In genomic region chr7:78367280-78367773, GRCh38 we compare ENCODE assay signal across 20 cellular contexts.
DNase-seq lines count a peak whose midpoint lies in the region; ATAC-seq, FAIRE-seq and TF ChIP-seq lines count a peak whose summit lies in the region.
"Had no signal": no experiment of that assay in that cellular context is flagged by ENCODE, and none has a peak within 500 bp of the region (broad histone marks: within the 10 kb centered on the region; RNA-seq: fewer than 3 reads in every experiment).

No MANE protein-coding gene starts in this region.

- TF ChIP-seq EP300 in K562 (IDR thresholded peaks at IDR 0.05; ENCODE audit: low read length) = no peak

- POLR2A ChIA-PET in K562 (lab: Yijun Ruan, JAX) = no interaction called here

- ATAC-seq in K562 (no peak), mucosa of descending colon (peak; percentile 62)
- ATAC-seq: GM12878 had no signal

- no peaks in the 10 kb centered on the region for H3K79me2 ChIP-seq in K562 (ENCODE audit: control insufficient read depth, insufficient read depth, low read length)

- no peak for TF ChIP-seq POLR2A in K562 (conservative IDR thresholded peaks at IDR 0.05)

- no peak overlapping the region for H3K27ac ChIP-seq in K562 (ENCODE audit: extremely low read depth, low read depth, low read length)
- no peak overlapping the region for H3K27ac ChIP-seq in brain microvascular endothelial cell
- H3K27ac ChIP-seq: BLaER1 had no signal

- no peak overlapping the region for H2AFZ ChIP-seq in K562 (ENCODE audit: low read depth, low read length)

- DNase-seq in NCI-H69 (lab: John Stamatoyannopoulos, UW) = peak; percentile 32
- DNase-seq in K562 (ENCODE audit: extremely low read depth in 1 of 4, low spot score in 3 of 4) = no peak
- DNase-seq in mucosa of descending colon = no peak
- DNase-seq in GF-D8 (lab: John Stamatoyannopoulos, UW) = no peak
- no peak for DNase-seq in brain microvascular endothelial cell
- DNase-seq: 8988T; ACHN; BE2C; C1 segment of cervical spinal cord; CD4-positive, alpha-beta memory T cell; CD4-positive, CD25-positive, alpha-beta regulatory T cell; CD8-positive, alpha-beta memory T cell; COR-L47; DMS79 treated with DMSO at 0.1 percent for 48 hours had no signal

- in situ Hi-C loops in K562 (cut with MboI) (no loop called here), brain microvascular endothelial cell (cut with HindIII; ENCODE audit: low pct_ligation_motif_present, low sequenced_read_pairs) (no loop called here)

- WGBS in K562 (ENCODE audit: insufficient coverage, low coverage, missing lambda C conversion rate) = 0% methylated on average over 5 of the region's 5 CpGs

- H4K20me1 ChIP-seq in K562 (replicated peaks; ENCODE audit: control insufficient read depth, insufficient read depth, low read length) = no peaks in the 10 kb centered on the region
- H4K20me1 ChIP-seq: BLaER1 had no signal

- no peak for FAIRE-seq in K562 (lab: Jason Lieb, UNC)
- FAIRE-seq: A204.1, G401.6, GM12878, GM12892, GM18507 had no signal

- H3K27me3 ChIP-seq in K562 (ENCODE audit: control insufficient read depth in 2 of 2, insufficient read depth in 2 of 2, low read length in 2 of 2) = no peaks in the 10 kb centered on the region
- no peaks in the 10 kb centered on the region for H3K27me3 ChIP-seq in brain microvascular endothelial cell (replicated peaks)
- H3K27me3 ChIP-seq: BLaER1 had no signal

- TF ChIP-seq CTCF in K562 (IDR thresholded peaks at IDR 0.05 in 2 of 3, conservative IDR thresholded peaks at IDR 0.05 in 1 of 3; ENCODE audit: insufficient read depth in 2 of 3, low read depth in 1 of 3, low read length in 3 of 3) (no peak), mucosa of descending colon (IDR thresholded peaks at IDR 0.05) (no peak), brain microvascular endothelial cell (IDR thresholded peaks at IDR 0.05; ENCODE audit: low read depth, low read length, missing control alignments) (no peak)

- no peaks in the 10 kb centered on the region for H3K9me1 ChIP-seq in K562 (ENCODE audit: control insufficient read depth, insufficient read depth, low read length)

- H3K36me3 ChIP-seq in K562 (ENCODE audit: control insufficient read depth, insufficient read depth, low read length) (no peaks in the 10 kb centered on the region), mucosa of descending colon (ENCODE audit: low read depth) (no peaks in the 10 kb centered on the region), brain microvascular endothelial cell (replicated peaks) (no peaks in the 10 kb centered on the region)
- H3K36me3 ChIP-seq: BE2C, BLaER1 had no signal

- CTCF ChIA-PET in K562 (lab: Yijun Ruan, JAX; ENCODE audit: low intra/inter-chr PET ratio) = no interaction called here

- H3K4me1 ChIP-seq in K562 (replicated peaks in 1 of 2; ENCODE audit: control insufficient read depth in 2 of 2, insufficient read depth in 2 of 2, low read length in 2 of 2) = no peaks in the 10 kb centered on the region
- H3K4me1 ChIP-seq in mucosa of descending colon (ENCODE audit: low read depth) = no peaks in the 10 kb centered on the region
- H3K4me1 ChIP-seq: BE2C, BLaER1 had no signal

- no peak overlapping the region for H3K9ac ChIP-seq in K562 (ENCODE audit: insufficient read depth in 1 of 2, low read depth in 2 of 2, low read length in 2 of 2)
- H3K9ac ChIP-seq: BLaER1 had no signal

- H3K4me2 ChIP-seq in K562 (ENCODE audit: insufficient read depth, low read length) = no peak overlapping the region
- H3K4me2 ChIP-seq: BLaER1 had no signal

- H3K9me3 ChIP-seq in K562 (replicated peaks; ENCODE audit: control insufficient read depth, insufficient read depth, low read depth, low read length) (no peaks in the 10 kb centered on the region), mucosa of descending colon (no peaks in the 10 kb centered on the region)
- H3K9me3 ChIP-seq: BE2C, BLaER1 had no signal

- intact Hi-C loops in K562 (cut with micrococcal nuclease) (no loop called here), mucosa of descending colon (cut with DNase I, micrococcal nuclease) (no loop called here)

- H3K4me3 ChIP-seq in K562 (no peak overlapping the region), mucosa of descending colon (no peak overlapping the region), brain microvascular endothelial cell (ENCODE audit: low read depth, low read length) (no peak overlapping the region)
- H3K4me3 ChIP-seq: BLaER1, GM12878 had no signal

- no peak for TF ChIP-seq RAD21 in K562 (CRISPR knock-in tag; conservative IDR thresholded peaks at IDR 0.05 in 1 of 2, IDR thresholded peaks at IDR 0.05 in 1 of 2)

- no TSS peak for BruUV-seq in K562 (replicated peaks; lab: Mats Ljungman, UMichigan)

TF ChIP-seq in K562, 482 proteins besides CTCF, POLR2A, EP300 and RAD21 (continues in another document):
- TF ChIP-seq ZNF3 (CRISPR knock-in tag; IDR thresholded peaks at IDR 0.05) = no peak
- TF ChIP-seq ZNF140 (CRISPR knock-in tag; IDR thresholded peaks at IDR 0.05) = no peak
- no peak for TF ChIP-seq ELK3 (CRISPR knock-in tag; IDR thresholded peaks at IDR 0.05)
- no peak for TF ChIP-seq STAT6 (CRISPR knock-in tag; IDR thresholded peaks at IDR 0.05)
- no peak for TF ChIP-seq ZBTB2 (IDR thresholded peaks at IDR 0.05)
